Comparison of ENCODE assay signal across 23 cellular contexts in genomic region chr12:39355841-39356240, GRCh38.
"Had no signal": no experiment of that assay in that cellular context is flagged by ENCODE, and none has a peak within 500 bp of the region (broad histone marks: within the 10 kb centered on the region; RNA-seq: fewer than 3 reads in every experiment).

No MANE protein-coding gene starts in this region.

- DNase-seq: activated CD4-positive, alpha-beta memory T cell treated with anti-CD3 and anti-CD28 coated beads, Interleukin-2, amount 10 ng/mL, durations not matched to agents 7 days and 5 days; activated CD4-positive, alpha-beta T cell treated with anti-CD3 and anti-CD28 coated beads, Interleukin-2, amount 10 ng/mL, durations not matched to agents 24 days and 14 days; activated effector memory CD4-positive, alpha-beta T cell treated with Interleukin-2 at 50 U/mL for 16 hours; activated naive CD4-positive, alpha-beta T cell treated with anti-CD3 and anti-CD28 coated beads for 36 hours; activated naive CD8-positive, alpha-beta T cell treated with anti-CD3 and anti-CD28 coated beads, Interleukin-2, amount 10 ng/mL, durations not matched to agents 7 days and 5 days; activated T-cell treated with anti-CD3 and anti-CD28 coated beads, Interleukin-2, amount 50 U/mL, for 72 hours; amniotic stem cell; effector memory CD4-positive, alpha-beta T cell; foreskin melanocyte; hippocampal formation; left ventricle myocardium superior; midbrain; natural killer cell; pancreas; psoas muscle; stimulated activated CD4-positive, alpha-beta T cell treated with anti-CD3 and anti-CD28 coated beads, Interleukin-4, amount 100 ng/mL, for 4 hours; stimulated activated naive CD8-positive, alpha-beta T cell treated with anti-CD3 and anti-CD28 coated beads, Interleukin-15, Interleukin-2, amounts not matched to agents 100 U/mL and 50 U/mL, for 24 hours; upper lobe of left lung had no signal

- H3K9me3 Mint-ChIP-seq: activated CD4-positive, alpha-beta memory T cell treated with anti-CD3 and anti-CD28 coated beads, Interleukin-2, amount 10 ng/mL, durations not matched to agents 7 days and 5 days; activated CD4-positive, alpha-beta T cell treated with anti-CD3 and anti-CD28 coated beads, Interleukin-2, amount 10 ng/mL, durations not matched to agents 24 days and 14 days; activated naive CD4-positive, alpha-beta T cell treated with anti-CD3 and anti-CD28 coated beads for 36 hours; activated naive CD8-positive, alpha-beta T cell treated with anti-CD3 and anti-CD28 coated beads, Interleukin-2, amount 10 ng/mL, durations not matched to agents 7 days and 5 days; activated T-cell treated with anti-CD3 and anti-CD28 coated beads, Interleukin-2, amount 50 U/mL, for 72 hours; central memory CD8-positive, alpha-beta T cell; natural killer cell had no signal

- H3K4me1 Mint-ChIP-seq: central memory CD8-positive, alpha-beta T cell; natural killer cell had no signal

- H3K27ac Mint-ChIP-seq: activated CD4-positive, alpha-beta memory T cell treated with anti-CD3 and anti-CD28 coated beads, Interleukin-2, amount 10 ng/mL, durations not matched to agents 7 days and 5 days; activated CD4-positive, alpha-beta T cell treated with anti-CD3 and anti-CD28 coated beads, Interleukin-2, amount 10 ng/mL, durations not matched to agents 24 days and 14 days; activated naive CD4-positive, alpha-beta T cell treated with anti-CD3 and anti-CD28 coated beads for 36 hours; activated naive CD8-positive, alpha-beta T cell treated with anti-CD3 and anti-CD28 coated beads, Interleukin-2, amount 10 ng/mL, durations not matched to agents 7 days and 5 days; natural killer cell had no signal

- H3K27me3 ChIP-seq: breast epithelium, pancreas, right atrium auricular region, upper lobe of left lung had no signal

- H3K27ac ChIP-seq: breast epithelium, pancreas, psoas muscle, right atrium auricular region, upper lobe of left lung, VCaP had no signal

- H3K27me3 Mint-ChIP-seq: activated CD4-positive, alpha-beta memory T cell treated with anti-CD3 and anti-CD28 coated beads, Interleukin-2, amount 10 ng/mL, durations not matched to agents 7 days and 5 days; activated CD4-positive, alpha-beta T cell treated with anti-CD3 and anti-CD28 coated beads, Interleukin-2, amount 10 ng/mL, durations not matched to agents 24 days and 14 days; activated naive CD8-positive, alpha-beta T cell treated with anti-CD3 and anti-CD28 coated beads, Interleukin-2, amount 10 ng/mL, durations not matched to agents 7 days and 5 days; central memory CD8-positive, alpha-beta T cell had no signal

- H3K9me3 ChIP-seq: breast epithelium, pancreas, psoas muscle, right atrium auricular region, upper lobe of left lung had no signal

- ATAC-seq: activated CD4-positive, CD25-positive, alpha-beta regulatory T cell treated with anti-CD3 and anti-CD28 coated beads, Interleukin-2, amount 50 U/mL, for 24 hours; activated T-cell treated with anti-CD3 and anti-CD28 coated beads, Interleukin-2, amount 50 U/mL, for 72 hours; left ventricle myocardium superior; natural killer cell; pancreas; psoas muscle; stimulated activated naive CD8-positive, alpha-beta T cell treated with anti-CD3 and anti-CD28 coated beads, Interleukin-15, Interleukin-2, amounts not matched to agents 100 U/mL and 50 U/mL, for 24 hours had no signal

- H3K4me3 Mint-ChIP-seq: activated CD4-positive, alpha-beta memory T cell treated with anti-CD3 and anti-CD28 coated beads, Interleukin-2, amount 10 ng/mL, durations not matched to agents 7 days and 5 days; activated CD4-positive, alpha-beta T cell treated with anti-CD3 and anti-CD28 coated beads, Interleukin-2, amount 10 ng/mL, durations not matched to agents 24 days and 14 days; activated naive CD4-positive, alpha-beta T cell treated with anti-CD3 and anti-CD28 coated beads for 36 hours; activated naive CD8-positive, alpha-beta T cell treated with anti-CD3 and anti-CD28 coated beads, Interleukin-2, amount 10 ng/mL, durations not matched to agents 7 days and 5 days; activated T-cell treated with anti-CD3 and anti-CD28 coated beads, Interleukin-2, amount 50 U/mL, for 72 hours; central memory CD8-positive, alpha-beta T cell; natural killer cell had no signal
